ENCODE assay signal across 13 cellular contexts in genomic region chr3:194571491-194571941, GRCh38.
DNase-seq lines count a peak whose midpoint lies in the region; ATAC-seq and TF ChIP-seq lines count a peak whose summit lies in the region.
"Had no signal": no experiment of that assay in that cellular context is flagged by ENCODE, and none has a peak within 500 bp of the region (broad histone marks: within the 10 kb centered on the region; RNA-seq: fewer than 3 reads in every experiment).

No MANE protein-coding gene starts in this region.

- H3K36me3 ChIP-seq in Caco-2 (ENCODE audit: control insufficient read depth, insufficient read depth, low read length) (no peaks in the 10 kb centered on the region), Panc1 (ENCODE audit: control insufficient read depth, insufficient read depth, low read length) (no peaks in the 10 kb centered on the region), psoas muscle (ENCODE audit: insufficient read depth in 1 of 2, low read depth in 1 of 2) (no peaks in the 10 kb centered on the region), BE2C (no peaks in the 10 kb centered on the region)
- H3K36me3 ChIP-seq: left lung had no signal

- H3K4me1 ChIP-seq in Caco-2: peaks cover 47% of the 10 kb centered on the region
- H3K4me1 ChIP-seq in Panc1 (ENCODE audit: control insufficient read depth, insufficient read depth, low read length): peaks cover 26% of the 10 kb centered on the region
- H3K4me1 ChIP-seq in psoas muscle: peaks cover 15% of the 10 kb centered on the region
- H3K4me1 ChIP-seq in BE2C: no peaks in the 10 kb centered on the region; the same call in 1 of the 2 replicates

- intact Hi-C loops in Caco-2 (cut with micrococcal nuclease; ENCODE audit: unreplicated experiment): loop anchor here (10.0 kb wide), 1 partner anchor 237 kb away; no protein-coding TSS in a partner anchor
- intact Hi-C loops in Panc1 (cut with micrococcal nuclease; ENCODE audit: unreplicated experiment): no loop called here
- intact Hi-C loops in psoas muscle (cut with DNase I): loop anchor here in 1 of 2 donors (5.0 kb wide), 1 partner anchor 99 kb away; no protein-coding TSS in a partner anchor
- intact Hi-C loops in CD4-positive, alpha-beta T cell (cut with DNase I, micrococcal nuclease): no loop called here

- H3K27me3 Mint-ChIP-seq in Caco-2 (ENCODE audit: insufficient read depth, unreplicated experiment): no peaks in the 10 kb centered on the region
- H3K27me3 Mint-ChIP-seq in CD4-positive, alpha-beta T cell: peaks cover 34% of the 10 kb centered on the region

- CTCF ChIA-PET in Caco-2 (lab: Charles Lee) (interaction anchor here (1.6 to 5.2 kb wide), 2 partner anchors 34 to 100 kb away, joined by 9 to 46 read pairs; no protein-coding TSS in a partner anchor), Panc1 (lab: Charles Lee) (interaction anchor here (0.6 to 0.7 kb wide), 2 partner anchors 108 to 236 kb away, joined by 3 to 7 read pairs; no protein-coding TSS in a partner anchor)
- CTCF ChIA-PET in CD4-positive, alpha-beta T cell (lab: Charles Lee): interaction anchor here (1.0 kb wide), 1 partner anchor 99 kb away, joined by 3 read pairs; no protein-coding TSS in a partner anchor

- BruUV-seq in Caco-2 (replicated peaks; lab: Mats Ljungman, UMichigan) (no TSS peak), Panc1 (replicated peaks; lab: Mats Ljungman, UMichigan) (no TSS peak)

- peaks cover 41% of the 10 kb centered on the region for H3K4me1 Mint-ChIP-seq in Caco-2 (ENCODE audit: low read depth, unreplicated experiment)
- no peaks in the 10 kb centered on the region for H3K4me1 Mint-ChIP-seq in CD4-positive, alpha-beta T cell (ENCODE audit: low read depth)

- peak overlapping the region; percentile 52; the same call in 1 of the 2 replicates for H3K27ac ChIP-seq in Panc1 (ENCODE audit: low read length)
- H3K27ac ChIP-seq in psoas muscle: peak overlapping the region; percentile 68
- H3K27ac ChIP-seq in CD4-positive, alpha-beta T cell (ENCODE audit: low read depth, low read length): no peak overlapping the region

- H3K9me3 ChIP-seq in Caco-2 (peaks cover 7% of the 10 kb centered on the region; the same call in 1 of the 2 replicates), Panc1 (ENCODE audit: control insufficient read depth, insufficient read depth, low read depth, low read length) (no peaks in the 10 kb centered on the region), psoas muscle (no peaks in the 10 kb centered on the region), BE2C (no peaks in the 10 kb centered on the region)
- H3K9me3 ChIP-seq in CD4-positive, alpha-beta T cell (ENCODE audit: control insufficient read depth, low read length): no peaks in the 10 kb centered on the region
- H3K9me3 ChIP-seq: left lung had no signal

- H3K4me3 ChIP-seq in Caco-2 (ENCODE audit: low read depth, low read length): no peak overlapping the region
- no peak overlapping the region for H3K4me3 ChIP-seq in Panc1 (ENCODE audit: low read depth in 2 of 2, low read length in 2 of 2)
- no peak overlapping the region for H3K4me3 ChIP-seq in fibroblast of pulmonary artery (replicated peaks; ENCODE audit: low read depth, low read length)
- no peak overlapping the region for H3K4me3 ChIP-seq in psoas muscle
- H3K4me3 ChIP-seq in BE2C (ENCODE audit: low read depth, low read length): no peak overlapping the region
- H3K4me3 ChIP-seq: left lung had no signal

- no peak for TF ChIP-seq CTCF in Caco-2 (IDR thresholded peaks at IDR 0.05; ENCODE audit: insufficient read depth in 1 of 2, low read depth in 1 of 2, low read length in 1 of 2, severe bottlenecking in 1 of 2, unreplicated experiment in 1 of 2)
- no peak for TF ChIP-seq CTCF in Panc1 (IDR thresholded peaks at IDR 0.05)
- TF ChIP-seq CTCF in fibroblast of pulmonary artery (IDR thresholded peaks at IDR 0.05; ENCODE audit: low read length, missing control alignments): no peak
- TF ChIP-seq CTCF in psoas muscle (IDR thresholded peaks at IDR 0.05): no peak
- TF ChIP-seq CTCF in BE2C (IDR thresholded peaks at IDR 0.05; ENCODE audit: low read depth, low read length): no peak
- TF ChIP-seq CTCF in CD4-positive, alpha-beta T cell (IDR thresholded peaks at IDR 0.05): no peak

- H3K27me3 ChIP-seq in Caco-2 (replicated peaks; ENCODE audit: control insufficient read depth, insufficient read depth, low read length) (no peaks in the 10 kb centered on the region), Panc1 (ENCODE audit: control insufficient read depth, insufficient read depth, low read length) (no peaks in the 10 kb centered on the region), psoas muscle (ENCODE audit: insufficient read depth in 3 of 3, low read length in 2 of 3) (peaks cover 0 to 7% (median 2%) of the 10 kb centered on the region in 3 donors), BE2C (no peaks in the 10 kb centered on the region)
- H3K27me3 ChIP-seq in CD4-positive, alpha-beta T cell (ENCODE audit: control insufficient read depth, insufficient read depth, low read length): no peaks in the 10 kb centered on the region

- peak overlapping the region; percentile 98 for H3K27ac Mint-ChIP-seq in Caco-2 (ENCODE audit: unreplicated experiment)
- no peak overlapping the region for H3K27ac Mint-ChIP-seq in activated naive CD4-positive, alpha-beta T cell treated with anti-CD3 and anti-CD28 coated beads, Interleukin-2, amount 50 U/mL, for 72 hours
- H3K27ac Mint-ChIP-seq in CD4-positive, alpha-beta T cell: no peak overlapping the region
- H3K27ac Mint-ChIP-seq: activated CD4-positive, alpha-beta T cell treated with anti-CD3 and anti-CD28 coated beads, Interleukin-2, amount 10 ng/mL, durations not matched to agents 24 days and 14 days had no signal

- DNase-seq in Caco-2 (no peak), Panc1 (ENCODE audit: low read depth, low spot score) (no peak), fibroblast of pulmonary artery (ENCODE audit: low read depth) (peak; percentile 90), psoas muscle (no peak), BE2C (no peak)
- no peak for DNase-seq in activated naive CD4-positive, alpha-beta T cell treated with anti-CD3 and anti-CD28 coated beads, Interleukin-2, amount 50 U/mL, for 72 hours (ENCODE audit: low spot score in 2 of 2)
- no peak for DNase-seq in CD4-positive, alpha-beta T cell
- DNase-seq: activated CD4-positive, alpha-beta T cell treated with anti-CD3 and anti-CD28 coated beads, Interleukin-2, amount 10 ng/mL, durations not matched to agents 24 days and 14 days; effector CD8-positive, alpha-beta T cell; MM.1S; T-helper 17 cell had no signal

- no peaks in the 10 kb centered on the region for H3K9me3 Mint-ChIP-seq in Caco-2 (ENCODE audit: unreplicated experiment)
- H3K9me3 Mint-ChIP-seq in activated naive CD4-positive, alpha-beta T cell treated with anti-CD3 and anti-CD28 coated beads, Interleukin-2, amount 50 U/mL, for 72 hours: no peaks in the 10 kb centered on the region
- no peaks in the 10 kb centered on the region for H3K9me3 Mint-ChIP-seq in CD4-positive, alpha-beta T cell
- H3K9me3 Mint-ChIP-seq: activated CD4-positive, alpha-beta T cell treated with anti-CD3 and anti-CD28 coated beads, Interleukin-2, amount 10 ng/mL, durations not matched to agents 24 days and 14 days had no signal

- POLR2A ChIA-PET in Caco-2 (lab: Charles Lee): interaction anchor here (1.2 to 1.6 kb wide), 2 partner anchors 34 to 51 kb away, joined by 8 to 13 read pairs; no protein-coding TSS in a partner anchor
- POLR2A ChIA-PET in Panc1 (lab: Charles Lee): no interaction called here
- POLR2A ChIA-PET in CD4-positive, alpha-beta T cell (lab: Charles Lee): no interaction called here

- peak overlapping the region; percentile 52 for H3K4me3 Mint-ChIP-seq in Caco-2 (ENCODE audit: unreplicated experiment)
- H3K4me3 Mint-ChIP-seq in CD4-positive, alpha-beta T cell: no peak overlapping the region
- H3K4me3 Mint-ChIP-seq: activated CD4-positive, alpha-beta T cell treated with anti-CD3 and anti-CD28 coated beads, Interleukin-2, amount 10 ng/mL, durations not matched to agents 24 days and 14 days; T-helper 17 cell had no signal

- WGBS in psoas muscle, 3 donors: 67 to 74% (median 71%) methylated on average over 12 of the region's 12 CpGs

- peaks cover 6% of the 10 kb centered on the region for H3K36me3 Mint-ChIP-seq in Caco-2 (ENCODE audit: insufficient read depth, unreplicated experiment)
- H3K36me3 Mint-ChIP-seq in activated naive CD4-positive, alpha-beta T cell treated with anti-CD3 and anti-CD28 coated beads, Interleukin-2, amount 50 U/mL, for 72 hours: no peaks in the 10 kb centered on the region
- no peaks in the 10 kb centered on the region for H3K36me3 Mint-ChIP-seq in CD4-positive, alpha-beta T cell (ENCODE audit: low read depth)

- ATAC-seq in Panc1 (no peak), psoas muscle (no peak), GM18511 (IDR thresholded peaks at IDR 0.05; ENCODE audit: unreplicated experiment) (no peak)
- ATAC-seq in activated naive CD4-positive, alpha-beta T cell treated with anti-CD3 and anti-CD28 coated beads, Interleukin-2, amount 50 U/mL, for 72 hours: no peak
- no peak for ATAC-seq in CD4-positive, alpha-beta T cell (ENCODE audit: poor library complexity)
- ATAC-seq: T-helper 17 cell had no signal

- in situ Hi-C loops in Panc1 (cut with HindIII; ENCODE audit: low pct_unique_long_range_greater_than_20kb, low sequenced_read_pairs): no loop called here
